8 cellular contexts compared by ENCODE assay signal in the genomic region with DNA sequence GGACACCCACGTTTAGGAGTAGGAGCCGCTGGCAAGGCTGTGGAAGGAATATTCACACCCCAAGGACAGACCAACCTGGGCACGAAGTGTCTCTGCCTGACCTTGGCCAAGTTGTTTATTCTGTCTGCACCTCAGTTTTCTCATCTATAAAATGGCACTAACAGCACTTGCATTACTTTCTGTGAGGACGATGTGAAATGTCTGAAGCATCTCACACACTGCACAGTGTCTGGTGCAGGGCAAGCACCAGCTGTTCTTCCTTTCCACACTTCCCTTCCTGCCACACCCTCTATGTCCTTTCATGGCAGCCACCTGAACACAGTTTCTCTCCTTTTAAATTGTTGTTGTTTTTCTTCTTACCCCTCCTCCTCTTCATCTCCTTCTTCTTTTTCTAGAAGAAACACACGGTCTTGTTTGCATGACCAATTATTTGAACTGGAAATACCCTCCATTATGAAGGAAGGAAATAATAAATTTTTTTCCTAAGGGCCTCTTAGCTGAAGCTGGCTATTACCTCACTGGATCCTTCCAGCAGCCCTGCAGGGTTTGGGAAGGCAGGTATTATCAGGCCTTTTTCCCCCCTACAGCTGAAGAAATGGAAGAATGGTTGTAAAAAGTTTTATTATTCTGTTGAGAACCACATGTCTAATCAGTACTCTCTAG. TPM values are rescaled to one million over a fixed set of nuclear protein-coding genes. Genes with fewer than 3 reads are reported as not detected.
DNase-seq lines count a peak whose midpoint lies in the region; ATAC-seq and TF ChIP-seq lines count a peak whose summit lies in the region.

No MANE protein-coding gene starts in this region.

- no peak for TF ChIP-seq RAD21 in IMR-90 (IDR thresholded peaks at IDR 0.05; ENCODE audit: low read length)

- H3K79me1 ChIP-seq in IMR-90 (ENCODE audit: low read depth in 1 of 2, low read length in 2 of 2): peaks cover 19 to 40% of the 10 kb centered on the region in 2 experiments

- H3K14ac ChIP-seq in IMR-90 (replicated peaks; ENCODE audit: low read depth, low read length): peak overlapping the region; percentile 77; the same call in 1 of the 2 replicates

- peak overlapping the region; percentile 77 for H2BK120ac ChIP-seq in IMR-90 (ENCODE audit: low read depth, low read length)

- ATAC-seq in IMR-90 (ENCODE audit: low read depth) (no peak), Right ventricle myocardium superior (ENCODE audit: poor library complexity) (no peak), GM21381 (IDR thresholded peaks at IDR 0.05; ENCODE audit: unreplicated experiment) (no peak)

- H4K91ac ChIP-seq in IMR-90 (ENCODE audit: insufficient read depth, low read depth, low read length): peak overlapping the region; percentile 57

- peak overlapping the region; percentile 73 for H2BK20ac ChIP-seq in IMR-90 (ENCODE audit: low read depth, low read length)

- H3K18ac ChIP-seq in IMR-90 (ENCODE audit: low read depth, low read length): peak overlapping the region; percentile 86

- no CpG with 5 or more reads among the region's 5 CpGs for WGBS in IMR-90 (ENCODE audit: extremely low coverage in 2 of 2, insufficient read length in 1 of 2), 2 experiments

- peak; percentile 21 for DNase-seq in stimulated activated CD4-positive, alpha-beta T cell treated with anti-CD3 and anti-CD28 coated beads, Interleukin-15, amount 100 ng/mL, for 24 hours
- DNase-seq in stimulated activated CD4-positive, alpha-beta T cell treated with anti-CD3 and anti-CD28 coated beads, Interleukin-12 subunit alpha, Interleukin-12 subunit beta, amount 100 ng/mL, for 4 hours: no peak
- DNase-seq in IMR-90 (peak; percentile 5), astrocyte of the spinal cord (ENCODE audit: low read depth, low spot score) (peak; percentile 1), Right ventricle myocardium superior (no peak)
- no peak for DNase-seq in stimulated activated CD4-positive, alpha-beta T cell treated with anti-CD3 and anti-CD28 coated beads, Interleukin-4, amount 100 ng/mL, for 4 hours

- H3K36me3 ChIP-seq in IMR-90 (ENCODE audit: control insufficient read depth, insufficient read depth, low read length): no peaks in the 10 kb centered on the region
- no peaks in the 10 kb centered on the region for H3K36me3 ChIP-seq in parathyroid adenoma (ENCODE audit: control insufficient read depth, insufficient read depth, low read length)

- H2BK5ac ChIP-seq in IMR-90 (ENCODE audit: low read depth, low read length, poor library complexity, severe bottlenecking): peak overlapping the region; percentile 22

- no peak for TF ChIP-seq POLR2A in IMR-90 (IDR thresholded peaks at IDR 0.05; ENCODE audit: low read depth, low read length)

- intact Hi-C loops in IMR-90 (cut with micrococcal nuclease): no loop called here
- intact Hi-C loops in Right ventricle myocardium superior (cut with DNase I): no loop called here

- H2AFZ ChIP-seq in IMR-90 (replicated peaks; ENCODE audit: low read length, poor library complexity): peak overlapping the region; percentile 70
- H2AFZ ChIP-seq in parathyroid adenoma: peak overlapping the region; percentile 15

- H3K9me1 ChIP-seq in IMR-90 (ENCODE audit: insufficient read depth, low read length): peaks cover 27% of the 10 kb centered on the region

- CTCF ChIA-PET in IMR-90 (lab: Yijun Ruan, JAX): interaction anchor here (1.0 to 1.6 kb wide), 2 partner anchors 54 to 95 kb away, joined by 3 read pairs; no protein-coding TSS in a partner anchor

- no peaks in the 10 kb centered on the region for H3K79me2 ChIP-seq in parathyroid adenoma

- peak overlapping the region; percentile 70 for H3K23ac ChIP-seq in IMR-90 (ENCODE audit: low read depth, low read length)

- H3K9ac ChIP-seq in IMR-90 (ENCODE audit: low read depth, low read length) (peak overlapping the region; percentile 3; the same call in 1 of the 2 replicates), parathyroid adenoma (no peak overlapping the region)

- H3K56ac ChIP-seq in IMR-90 (ENCODE audit: extremely low read depth, insufficient read depth, low read length): no peak overlapping the region

- H2BK15ac ChIP-seq in IMR-90 (ENCODE audit: low read depth, low read length): peak overlapping the region; percentile 97; the same call in 2 of the 3 replicates

- H3K27me3 ChIP-seq in IMR-90 (ENCODE audit: control insufficient read depth, insufficient read depth, low read length) (no peaks in the 10 kb centered on the region), parathyroid adenoma (ENCODE audit: control insufficient read depth, insufficient read depth, low read length) (no peaks in the 10 kb centered on the region)

- H3K4ac ChIP-seq in IMR-90 (ENCODE audit: low read depth, low read length): peak overlapping the region; percentile 81

- H4K8ac ChIP-seq in IMR-90 (ENCODE audit: low read depth in 2 of 2, low read length in 2 of 2): peak overlapping the region in 1 of 2 experiments; percentile 75; a peak in 2 of 4 replicates

- H3K4me2 ChIP-seq in IMR-90 (ENCODE audit: low read depth, low read length) (peak overlapping the region; percentile 28; the same call in 1 of the 2 replicates), parathyroid adenoma (ENCODE audit: low read length) (no peak overlapping the region)

- POLR2A ChIA-PET in IMR-90 (lab: Charles Lee; ENCODE audit: unreplicated experiment): no interaction called here

- no peaks in the 10 kb centered on the region for H3K9me3 ChIP-seq in IMR-90 (ENCODE audit: control insufficient read depth, insufficient read depth, low read length)
- H3K9me3 ChIP-seq in parathyroid adenoma (ENCODE audit: control insufficient read depth, low read length): no peaks in the 10 kb centered on the region

- dilution Hi-C loops in IMR-90 (cut with HindIII; ENCODE audit: low sequenced_read_pairs, unreplicated experiment): no loop called here

- H4K20me1 ChIP-seq in IMR-90 (ENCODE audit: insufficient read depth, low read length): peaks cover 3% of the 10 kb centered on the region; the same call in 1 of the 2 replicates

- in situ Hi-C loops in IMR-90 (cut with MboI; ENCODE audit: low sequenced_read_pairs): loop anchor here (10.0 kb wide), 1 partner anchor 54 kb away; a partner anchor contains a TSS
- in situ Hi-C loops in astrocyte of the spinal cord (cut with HindIII; ENCODE audit: low sequenced_read_pairs): no loop called here

- peak overlapping the region; percentile 76 for H2AK9ac ChIP-seq in IMR-90 (replicated peaks; ENCODE audit: low read depth, low read length, poor library complexity)

- H3K4me1 ChIP-seq in IMR-90 (ENCODE audit: control insufficient read depth, insufficient read depth, low read length) (peaks cover 48% of the 10 kb centered on the region), parathyroid adenoma (peaks cover 31% of the 10 kb centered on the region)

- H4K5ac ChIP-seq in IMR-90 (ENCODE audit: low read depth, low read length): peak overlapping the region; percentile 42; the same call in 1 of the 2 replicates

- TF ChIP-seq CTCF in IMR-90 (conservative IDR thresholded peaks at IDR 0.05; ENCODE audit: low read depth, low read length): no peak
- no peak for TF ChIP-seq CTCF in astrocyte of the spinal cord (IDR thresholded peaks at IDR 0.05; ENCODE audit: low read depth, low read length)
- TF ChIP-seq CTCF in parathyroid adenoma (IDR thresholded peaks at IDR 0.05): no peak

- no peak overlapping the region for H3K4me3 ChIP-seq in IMR-90 (ENCODE audit: insufficient read depth, low read depth, low read length)
- H3K4me3 ChIP-seq in astrocyte of the spinal cord (ENCODE audit: low read depth, low read length): no peak overlapping the region
- H3K4me3 ChIP-seq in parathyroid adenoma (ENCODE audit: low read depth, low read length): no peak overlapping the region

- BruUV-seq in IMR-90 (replicated peaks; lab: Mats Ljungman, UMichigan): no TSS peak

- H3K27ac ChIP-seq in IMR-90 (ENCODE audit: insufficient read depth, low read length) (peak overlapping the region; percentile 97; the same call in 1 of the 2 replicates), parathyroid adenoma (no peak overlapping the region)

- peak overlapping the region; percentile 93; the same call in 1 of the 2 replicates for H2AK5ac ChIP-seq in IMR-90 (ENCODE audit: low read depth, low read length)

TF ChIP-seq in IMR-90, 13 proteins besides CTCF, POLR2A, EP300 and RAD21:
- no peak for TF ChIP-seq MXI1 (IDR thresholded peaks at IDR 0.05; ENCODE audit: borderline replicate concordance, low read depth, low read length)
- TF ChIP-seq, protein P1, sequence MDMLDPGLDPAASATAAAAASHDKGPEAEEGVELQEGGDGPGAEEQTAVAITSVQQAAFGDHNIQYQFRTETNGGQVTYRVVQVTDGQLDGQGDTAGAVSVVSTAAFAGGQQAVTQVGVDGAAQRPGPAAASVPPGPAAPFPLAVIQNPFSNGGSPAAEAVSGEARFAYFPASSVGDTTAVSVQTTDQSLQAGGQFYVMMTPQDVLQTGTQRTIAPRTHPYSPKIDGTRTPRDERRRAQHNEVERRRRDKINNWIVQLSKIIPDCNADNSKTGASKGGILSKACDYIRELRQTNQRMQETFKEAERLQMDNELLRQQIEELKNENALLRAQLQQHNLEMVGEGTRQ (IDR thresholded peaks at IDR 0.05; ENCODE audit: low read depth, low read length): no peak
- TF ChIP-seq, protein P2, sequence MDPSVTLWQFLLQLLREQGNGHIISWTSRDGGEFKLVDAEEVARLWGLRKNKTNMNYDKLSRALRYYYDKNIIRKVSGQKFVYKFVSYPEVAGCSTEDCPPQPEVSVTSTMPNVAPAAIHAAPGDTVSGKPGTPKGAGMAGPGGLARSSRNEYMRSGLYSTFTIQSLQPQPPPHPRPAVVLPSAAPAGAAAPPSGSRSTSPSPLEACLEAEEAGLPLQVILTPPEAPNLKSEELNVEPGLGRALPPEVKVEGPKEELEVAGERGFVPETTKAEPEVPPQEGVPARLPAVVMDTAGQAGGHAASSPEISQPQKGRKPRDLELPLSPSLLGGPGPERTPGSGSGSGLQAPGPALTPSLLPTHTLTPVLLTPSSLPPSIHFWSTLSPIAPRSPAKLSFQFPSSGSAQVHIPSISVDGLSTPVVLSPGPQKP (IDR thresholded peaks at IDR 0.05; ENCODE audit: borderline replicate concordance, low read depth, low read length): no peak
- TF ChIP-seq CEBPB (IDR thresholded peaks at IDR 0.05; ENCODE audit: low read depth, low read length): no peak
- TF ChIP-seq RCOR1 (IDR thresholded peaks at IDR 0.05; ENCODE audit: insufficient replicate concordance, low read length): no peak

RNA-seq across cellular contexts. Expression of a gene that starts 42.9 kb away (rescaled TPM):
- 7.2 TPM in 2 replicates for total RNA-seq in IMR-90 (2012; rRNA removed)
- polyA plus RNA-seq in IMR-90 (2012; rRNA removed): 5.4 and 6.4 TPM in 2 replicates
- polyA plus RNA-seq in IMR-90 (2012; cell fraction: cytosol; rRNA removed): 1.8 and 3.0 TPM in 2 replicates
- polyA plus RNA-seq in IMR-90 (2012; cell fraction: nucleus; rRNA removed; ENCODE audit: low replicate concordance): 0.52 and 3.2 TPM in 2 replicates
- 7.6 TPM for total RNA-seq in Right ventricle myocardium superior

RNA-seq across cellular contexts. Expression of a gene that starts 51.9 kb away (rescaled TPM):
- total RNA-seq in IMR-90 (2012; rRNA removed) (79.4 and 114 TPM in 2 replicates), Right ventricle myocardium superior (99.5 TPM)
- polyA plus RNA-seq in IMR-90 (2012; rRNA removed): 150 and 156 TPM in 2 replicates
- 134 and 187 TPM in 2 replicates for polyA plus RNA-seq in IMR-90 (2012; cell fraction: cytosol; rRNA removed)
- polyA plus RNA-seq in IMR-90 (2012; cell fraction: nucleus; rRNA removed; ENCODE audit: low replicate concordance): 152 and 213 TPM in 2 replicates

Comparison
In these comparisons a context has a peak if more than half of its experiments do, and no peak if none do; other contexts are left out.
1. DNase-seq: peak in stimulated activated CD4-positive, alpha-beta T cell treated with anti-CD3 and anti-CD28 coated beads, Interleukin-15, amount 100 ng/mL, for 24 hours (single experiment), IMR-90 (single experiment) and astrocyte of the spinal cord (single experiment); none in stimulated activated CD4-positive, alpha-beta T cell treated with anti-CD3 and anti-CD28 coated beads, Interleukin-12 subunit alpha, Interleukin-12 subunit beta, amount 100 ng/mL, for 4 hours (single experiment), stimulated activated CD4-positive, alpha-beta T cell treated with anti-CD3 and anti-CD28 coated beads, Interleukin-4, amount 100 ng/mL, for 4 hours (0 of 2) and Right ventricle myocardium superior (single experiment).